Comparison of ENCODE assay signal across 15 cellular contexts in genomic region chr20:42678895-42679294, GRCh38.
DNase-seq lines count a peak whose midpoint lies in the region; ATAC-seq, FAIRE-seq and TF ChIP-seq lines count a peak whose summit lies in the region.
"Had no signal": no experiment of that assay in that cellular context is flagged by ENCODE, and none has a peak within 500 bp of the region (broad histone marks: within the 10 kb centered on the region; RNA-seq: fewer than 3 reads in every experiment).

No MANE protein-coding gene starts in this region.

- TF ChIP-seq CTCF in DND-41 (IDR thresholded peaks at IDR 0.05; ENCODE audit: borderline replicate concordance, extremely low read depth, low read length, poor library complexity, severe bottlenecking) (peak; percentile 48), HepG2 (CRISPR knock-in tag; IDR thresholded peaks at IDR 0.05) (peak; percentile 53), MCF 10A (IDR thresholded peaks at IDR 0.05; ENCODE audit: unreplicated experiment) (no peak), Peyer's patch (IDR thresholded peaks at IDR 0.05) (peak in 1 of 6 experiments; percentile 14)

- H3K9me3 Mint-ChIP-seq in MCF 10A (ENCODE audit: unreplicated experiment) = peaks cover 30% of the 10 kb centered on the region

- H3K4me1 ChIP-seq in DND-41 (ENCODE audit: insufficient read depth, low read length) = no peaks in the 10 kb centered on the region
- no peaks in the 10 kb centered on the region for H3K4me1 ChIP-seq in SJCRH30
- no peaks in the 10 kb centered on the region for H3K4me1 ChIP-seq in HepG2 (ENCODE audit: insufficient read depth, low read length)
- no peaks in the 10 kb centered on the region for H3K4me1 ChIP-seq in Peyer's patch

- no peaks in the 10 kb centered on the region for H3K27me3 Mint-ChIP-seq in MCF 10A (ENCODE audit: insufficient read depth, unreplicated experiment)
- H3K27me3 Mint-ChIP-seq: CD4-positive, alpha-beta T cell had no signal

- H3K36me3 Mint-ChIP-seq in MCF 10A (ENCODE audit: insufficient read depth, unreplicated experiment) = no peaks in the 10 kb centered on the region
- H3K36me3 Mint-ChIP-seq: immature natural killer cell had no signal

- no peak for ATAC-seq in DND-41 (ENCODE audit: insufficient read depth, low read depth)
- peak; percentile 83 for ATAC-seq in HepG2
- ATAC-seq: sciatic nerve had no signal

- H3K27ac ChIP-seq in DND-41 (ENCODE audit: low read length) = no peak overlapping the region
- no peak overlapping the region for H3K27ac ChIP-seq in SJCRH30
- no peak overlapping the region for H3K27ac ChIP-seq in HepG2 (ENCODE audit: extremely low read length, insufficient read depth, low read length)
- H3K27ac ChIP-seq in Peyer's patch = no peak overlapping the region

- H3K9ac ChIP-seq in DND-41 (ENCODE audit: low read depth, low read length) (no peak overlapping the region), HepG2 (ENCODE audit: insufficient read depth, low read depth, low read length) (no peak overlapping the region)

- H3K4me2 ChIP-seq in DND-41 (ENCODE audit: insufficient read depth, low read length) (no peak overlapping the region), HepG2 (ENCODE audit: low read depth, low read length) (no peak overlapping the region)

- POLR2A ChIA-PET in HepG2 (lab: Yijun Ruan, JAX) = no interaction called here
- POLR2A ChIA-PET in MCF 10A (lab: Yijun Ruan, JAX) = no interaction called here

- H4K20me1 ChIP-seq in DND-41 (ENCODE audit: insufficient read depth, low read length) = no peaks in the 10 kb centered on the region
- H4K20me1 ChIP-seq in HepG2 (ENCODE audit: insufficient read depth, low read length) = no peaks in the 10 kb centered on the region

- TF ChIP-seq EP300 in HepG2 (IDR thresholded peaks at IDR 0.05; ENCODE audit: low read depth in 2 of 2, low read length in 2 of 2) (no peak), HepG2 (CRISPR knock-in tag; IDR thresholded peaks at IDR 0.05; ENCODE audit: borderline replicate concordance) (no peak)

- H2AFZ ChIP-seq in DND-41 (ENCODE audit: low read depth, low read length) = no peak overlapping the region
- no peak overlapping the region for H2AFZ ChIP-seq in HepG2 (ENCODE audit: low read length)

- DNase-seq in DND-41 (no peak), HT-29 (ENCODE audit: low spot score) (peak; percentile 47), SJCRH30 (peak; percentile 11 to 33), HepG2 (ENCODE audit: low spot score) (peak; percentile 10), MCF 10A (ENCODE audit: unreplicated experiment) (no peak), erythroblast (lab: John Stamatoyannopoulos, UW) (no peak), SKM-1 (lab: John Stamatoyannopoulos, UW; ENCODE audit: unreplicated experiment) (no peak), Peyer's patch (no peak)
- DNase-seq: activated T-cell treated with anti-CD3 and anti-CD28 coated beads for 4 hours; amygdala; CD4-positive, alpha-beta T cell; immature natural killer cell; NCI-H187 treated with DMSO at 0.1 percent for 48 hours; RPMI8226 had no signal

- 3% methylated on average over 3 of the region's 3 CpGs for WGBS in HepG2 (ENCODE audit: low lambda C conversion rate)

- in situ Hi-C loops in HepG2 (cut with HindIII; ENCODE audit: extremely low pct_ligation_motif_present, low pct_unique_long_range_greater_than_20kb) = no loop called here

- peak; percentile 89 for FAIRE-seq in HepG2 (lab: Jason Lieb, UNC)

- H3K4me1 Mint-ChIP-seq in MCF 10A (ENCODE audit: insufficient read depth, unreplicated experiment) = no peaks in the 10 kb centered on the region
- H3K4me1 Mint-ChIP-seq: immature natural killer cell had no signal

- CTCF ChIA-PET in HepG2 (lab: Yijun Ruan, JAX; ENCODE audit: low intra/inter-chr PET ratio, low total read pairs) (no interaction called here), MCF 10A (lab: Yijun Ruan, JAX) (interaction anchor here (0.5 to 0.8 kb wide), 3 partner anchors 751 to 963 kb away, joined by 3 read pairs; no protein-coding TSS in a partner anchor)

- H3K4me3 Mint-ChIP-seq in MCF 10A (ENCODE audit: unreplicated experiment) = no peak overlapping the region
- H3K4me3 Mint-ChIP-seq: CD4-positive, alpha-beta T cell; immature natural killer cell had no signal

- intact Hi-C loops in HepG2 (cut with micrococcal nuclease; ENCODE audit: unreplicated experiment) = no loop called here
- intact Hi-C loops in MCF 10A (cut with micrococcal nuclease) = no loop called here

- H3K27me3 ChIP-seq in DND-41 (ENCODE audit: insufficient read depth, low read length, poor library complexity) (peaks cover 2% of the 10 kb centered on the region), SJCRH30 (0 out of 2 replicates have a peak, but pooled peaks cover 6% of the 10 kb centered on the region), HepG2 (ENCODE audit: control insufficient read depth in 1 of 2, insufficient read depth in 2 of 2, low read length in 2 of 2) (no peaks in the 10 kb centered on the region), Peyer's patch (no peaks in the 10 kb centered on the region)

- H3K79me2 ChIP-seq in DND-41 (ENCODE audit: insufficient read depth, low read length) = no peaks in the 10 kb centered on the region
- no peaks in the 10 kb centered on the region for H3K79me2 ChIP-seq in HepG2 (ENCODE audit: insufficient read depth, low read length)

- no peak overlapping the region for H3K27ac Mint-ChIP-seq in MCF 10A (ENCODE audit: low read depth, unreplicated experiment)
- H3K27ac Mint-ChIP-seq: CD4-positive, alpha-beta T cell; immature natural killer cell had no signal

- H3K36me3 ChIP-seq in DND-41 (ENCODE audit: insufficient read depth, low read length) = no peaks in the 10 kb centered on the region
- no peaks in the 10 kb centered on the region for H3K36me3 ChIP-seq in SJCRH30
- no peaks in the 10 kb centered on the region for H3K36me3 ChIP-seq in HepG2 (replicated peaks in 1 of 2; ENCODE audit: control insufficient read depth in 1 of 2, insufficient read depth in 2 of 2, low read length in 2 of 2)
- H3K36me3 ChIP-seq in Peyer's patch = no peaks in the 10 kb centered on the region

- BruUV-seq in HepG2 (replicated peaks; lab: Mats Ljungman, UMichigan) (no TSS peak), MCF 10A (replicated peaks; lab: Mats Ljungman, UMichigan) (no TSS peak)

- TF ChIP-seq POLR2A in HepG2 (IDR thresholded peaks at IDR 0.05; ENCODE audit: insufficient read depth in 1 of 2, low read depth in 2 of 2, low read length in 2 of 2) (no peak), erythroblast (IDR thresholded peaks at IDR 0.05; ENCODE audit: low read length) (no peak), Peyer's patch (IDR thresholded peaks at IDR 0.05) (no peak)

- H3K4me3 ChIP-seq in DND-41 (ENCODE audit: low read depth in 1 of 2, low read length in 2 of 2) (no peak overlapping the region), SJCRH30 (no peak overlapping the region), HepG2 (replicated peaks in 1 of 3; ENCODE audit: insufficient read depth in 1 of 3, low read depth in 2 of 3, low read length in 3 of 3) (no peak overlapping the region), Peyer's patch (no peak overlapping the region)

- TF ChIP-seq RAD21 in HepG2 (CRISPR knock-in tag; IDR thresholded peaks at IDR 0.05) = no peak

- no peaks in the 10 kb centered on the region for H3K9me3 ChIP-seq in DND-41 (ENCODE audit: insufficient read depth, low read length, severe bottlenecking)
- H3K9me3 ChIP-seq in SJCRH30 (replicated peaks) = no peaks in the 10 kb centered on the region
- peaks cover 37% of the 10 kb centered on the region; the same call in 1 of the 2 replicates for H3K9me3 ChIP-seq in HepG2 (ENCODE audit: low read length)
- no peaks in the 10 kb centered on the region for H3K9me3 ChIP-seq in Peyer's patch

TF ChIP-seq in HepG2, 621 proteins besides CTCF, POLR2A, EP300 and RAD21:
- TF ChIP-seq ZNF577 (CRISPR knock-in tag; IDR thresholded peaks at IDR 0.05; ENCODE audit: borderline replicate concordance, low read depth) (no peak), ZNF652 (CRISPR knock-in tag; IDR thresholded peaks at IDR 0.05; ENCODE audit: borderline replicate concordance, low read depth) (peak; percentile 48; the same call in 1 of the 2 replicates), ZFYVE20 (CRISPR knock-in tag; IDR thresholded peaks at IDR 0.05; ENCODE audit: borderline replicate concordance, low read depth) (no peak), STAG1 (CRISPR knock-in tag; IDR thresholded peaks at IDR 0.05) (peak; percentile 36), XRCC5 (optimal IDR thresholded peaks at IDR 0.05; ENCODE audit: low read length) (peak; percentile 31), ZNF232 (CRISPR knock-in tag; IDR thresholded peaks at IDR 0.05; ENCODE audit: borderline replicate concordance) (no peak)

Comparison
In these comparisons a context has a peak if more than half of its experiments do, and no peak if none do; other contexts are left out.
1. DNase-seq: peak in HT-29 (single experiment), SJCRH30 (2 of 2) and HepG2 (single experiment); none in DND-41 (single experiment), MCF 10A (single experiment), erythroblast (0 of 2), SKM-1 (single experiment) and Peyer's patch (0 of 3).